7 cellular contexts compared by ENCODE assay signal in the genomic region with DNA sequence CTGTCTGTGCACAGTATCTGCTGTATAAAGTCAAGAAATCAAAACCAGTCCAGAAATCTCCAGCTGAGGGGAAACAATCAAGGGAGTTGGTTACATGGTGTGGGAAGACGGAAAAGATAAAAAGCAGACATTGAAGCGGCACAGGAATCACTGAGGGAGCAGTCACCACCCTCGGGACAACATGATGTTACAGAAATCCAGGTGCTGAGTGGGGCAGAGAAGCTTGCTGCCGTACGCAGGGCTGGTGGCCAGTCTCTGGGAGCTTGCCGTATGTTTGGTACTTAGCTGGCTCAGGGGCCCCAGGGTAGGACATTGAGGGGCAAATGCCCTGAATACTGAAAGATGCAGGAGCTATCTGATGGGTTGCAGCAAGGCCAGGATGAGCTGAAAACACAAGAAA.
"Had no signal": no experiment of that assay in that cellular context is flagged by ENCODE, and none has a peak within 500 bp of the region (broad histone marks: within the 10 kb centered on the region; RNA-seq: fewer than 3 reads in every experiment).

No MANE protein-coding gene starts in this region.

- H3K36me3 ChIP-seq: HAP-1 had no signal

- DNase-seq: GM23248, GOT3, H7, HFFc6, IMR-90 had no signal

- H3K4me3 ChIP-seq: GM23248, HAP-1, K562 had no signal

- H3K9me3 ChIP-seq: HAP-1 had no signal

- ATAC-seq: K562 had no signal

- H3K27ac ChIP-seq: GM23248 had no signal

- H3K4me3 Mint-ChIP-seq: HFFc6 had no signal

- H3K4me1 ChIP-seq: HAP-1 had no signal
